In the genomic region with DNA sequence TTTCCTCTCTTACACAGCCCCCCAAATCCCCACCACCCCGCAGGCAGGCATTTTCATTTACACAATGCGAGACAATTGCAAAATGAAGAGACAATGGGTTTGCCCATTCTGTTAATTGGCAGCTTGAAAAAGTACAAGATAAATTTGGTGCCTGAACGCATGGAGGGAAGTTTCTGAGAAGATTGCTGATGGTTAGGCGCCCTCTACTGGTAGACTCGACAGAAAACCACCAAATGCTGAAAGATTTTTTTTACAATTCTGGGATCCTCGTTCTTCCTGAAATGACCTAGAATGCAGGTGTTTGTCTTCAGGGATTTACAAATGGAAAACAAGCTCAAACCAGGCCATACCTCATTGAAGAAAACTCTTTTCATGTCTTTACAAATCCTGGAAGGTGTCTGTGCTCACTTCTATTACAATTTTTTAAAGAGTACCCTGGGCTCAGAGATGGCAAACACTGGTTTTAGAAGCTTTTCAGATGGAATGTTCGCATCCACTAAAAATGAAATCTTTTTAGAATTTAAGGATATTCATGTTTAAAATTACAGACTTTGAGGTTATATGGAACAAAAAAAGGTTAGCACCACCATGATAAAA, we compare ENCODE assay signal across 9 cellular contexts.
DNase-seq lines count a peak whose midpoint lies in the region; ATAC-seq and TF ChIP-seq lines count a peak whose summit lies in the region.
"Had no signal": no experiment of that assay in that cellular context is flagged by ENCODE, and none has a peak within 500 bp of the region (broad histone marks: within the 10 kb centered on the region; RNA-seq: fewer than 3 reads in every experiment).

No MANE protein-coding gene starts in this region.

- H3K27ac ChIP-seq in GM23338 (ENCODE audit: low read depth) (no peak overlapping the region), epithelial cell of prostate (no peak overlapping the region), suprapubic skin (no peak overlapping the region)

- no peak overlapping the region for H3K4me2 ChIP-seq in GM23338

- peaks cover 5% of the 10 kb centered on the region for H3K9me3 ChIP-seq in suprapubic skin

- no peaks in the 10 kb centered on the region for H3K4me1 ChIP-seq in GM23338 (ENCODE audit: insufficient read depth)
- H3K4me1 ChIP-seq in suprapubic skin: peaks cover 8% of the 10 kb centered on the region

- H3K36me3 ChIP-seq in GM23338 (ENCODE audit: insufficient read depth): no peaks in the 10 kb centered on the region
- H3K36me3 ChIP-seq in suprapubic skin: no peaks in the 10 kb centered on the region

- H3K36me3 Mint-ChIP-seq in GM23338 (ENCODE audit: low read depth) (peaks cover 5% of the 10 kb centered on the region; the same call in 2 of the 3 replicates), nephron progenitor cell (ENCODE audit: low read depth) (peaks cover 14% of the 10 kb centered on the region)

- H2AFZ ChIP-seq in GM23338: no peak overlapping the region

- H3K4me1 Mint-ChIP-seq in GM23338: no peaks in the 10 kb centered on the region
- peaks cover 35% of the 10 kb centered on the region for H3K4me1 Mint-ChIP-seq in nephron progenitor cell

- TF ChIP-seq CTCF in GM23338 (conservative IDR thresholded peaks at IDR 0.05; ENCODE audit: low read depth in 2 of 2): peak; percentile 86 to 89
- TF ChIP-seq CTCF in nephron progenitor cell (IDR thresholded peaks at IDR 0.05): peak; percentile 82
- peak; percentile 64 to 70 for TF ChIP-seq CTCF in suprapubic skin (IDR thresholded peaks at IDR 0.05)

- no peaks in the 10 kb centered on the region for H3K79me2 ChIP-seq in GM23338 (replicated peaks; ENCODE audit: insufficient read depth)

- TF ChIP-seq EP300 in suprapubic skin (IDR thresholded peaks at IDR 0.05): no peak

- H3K4me3 ChIP-seq in GM23338 (no peak overlapping the region), suprapubic skin (no peak overlapping the region)

- H3K27ac Mint-ChIP-seq in GM23338 (no peak overlapping the region), nephron progenitor cell (no peak overlapping the region)
- H3K27ac Mint-ChIP-seq: stimulated activated naive CD8-positive, alpha-beta T cell treated with anti-CD3 and anti-CD28 coated beads, Interleukin-15, Interleukin-2, amounts not matched to agents 100 ng/mL and 50 ng/mL, for 24 hours had no signal

- peak; percentile 55 for DNase-seq in AG08396 (ENCODE audit: low spot score)
- peak; percentile 86 for DNase-seq in GM23338 (ENCODE audit: low spot score)
- peak; percentile 63 for DNase-seq in NOMO-1 treated with DMSO at 0.1 percent for 48 hours (lab: John Stamatoyannopoulos, UW; ENCODE audit: unreplicated experiment)
- DNase-seq in activated CD8-positive, alpha-beta memory T cell treated with anti-CD3 and anti-CD28 coated beads, Interleukin-2, amount 50 U/mL, for 24 hours (ENCODE audit: extremely low read depth): peak; percentile 5
- DNase-seq in epithelial cell of prostate (ENCODE audit: low read depth, low spot score): peak; percentile 22
- peak; percentile 65 for DNase-seq in nephron progenitor cell
- DNase-seq in suprapubic skin (ENCODE audit: low spot score in 2 of 2): no peak

- H3K27me3 Mint-ChIP-seq in GM23338 (ENCODE audit: insufficient read depth, low read depth, poor library complexity) (no peaks in the 10 kb centered on the region), nephron progenitor cell (ENCODE audit: low read depth, poor library complexity) (peaks cover 7% of the 10 kb centered on the region)

- 11% methylated on average over 7 of the region's 7 CpGs for WGBS in suprapubic skin

- H4K20me1 ChIP-seq in GM23338 (replicated peaks; ENCODE audit: insufficient read depth): no peaks in the 10 kb centered on the region

- H3K9me2 ChIP-seq in GM23338 (ENCODE audit: insufficient read depth): no peaks in the 10 kb centered on the region

- no peaks in the 10 kb centered on the region for H3F3A ChIP-seq in GM23338 (replicated peaks; ENCODE audit: low read depth)

- no peak for TF ChIP-seq POLR2A in suprapubic skin (IDR thresholded peaks at IDR 0.05)

- H3K4me3 Mint-ChIP-seq in GM23338: no peak overlapping the region
- H3K4me3 Mint-ChIP-seq in nephron progenitor cell: no peak overlapping the region
- H3K4me3 Mint-ChIP-seq: stimulated activated naive CD8-positive, alpha-beta T cell treated with anti-CD3 and anti-CD28 coated beads, Interleukin-15, Interleukin-2, amounts not matched to agents 100 ng/mL and 50 ng/mL, for 24 hours had no signal

- H3K27me3 ChIP-seq in GM23338 (ENCODE audit: insufficient read depth) (no peaks in the 10 kb centered on the region), suprapubic skin (peaks cover 6% of the 10 kb centered on the region)

- H3K9me3 Mint-ChIP-seq in GM23338 (peaks cover 6% of the 10 kb centered on the region; the same call in 1 of the 3 replicates), nephron progenitor cell (peaks cover 23% of the 10 kb centered on the region)

- peak; percentile 34 for ATAC-seq in GM23338
- no peak for ATAC-seq in GM21360 (IDR thresholded peaks at IDR 0.05; ENCODE audit: unreplicated experiment)

TF ChIP-seq in GM23338, 12 proteins besides CTCF, POLR2A, EP300 and RAD21 (continues in another document):
- TF ChIP-seq, protein P1, sequence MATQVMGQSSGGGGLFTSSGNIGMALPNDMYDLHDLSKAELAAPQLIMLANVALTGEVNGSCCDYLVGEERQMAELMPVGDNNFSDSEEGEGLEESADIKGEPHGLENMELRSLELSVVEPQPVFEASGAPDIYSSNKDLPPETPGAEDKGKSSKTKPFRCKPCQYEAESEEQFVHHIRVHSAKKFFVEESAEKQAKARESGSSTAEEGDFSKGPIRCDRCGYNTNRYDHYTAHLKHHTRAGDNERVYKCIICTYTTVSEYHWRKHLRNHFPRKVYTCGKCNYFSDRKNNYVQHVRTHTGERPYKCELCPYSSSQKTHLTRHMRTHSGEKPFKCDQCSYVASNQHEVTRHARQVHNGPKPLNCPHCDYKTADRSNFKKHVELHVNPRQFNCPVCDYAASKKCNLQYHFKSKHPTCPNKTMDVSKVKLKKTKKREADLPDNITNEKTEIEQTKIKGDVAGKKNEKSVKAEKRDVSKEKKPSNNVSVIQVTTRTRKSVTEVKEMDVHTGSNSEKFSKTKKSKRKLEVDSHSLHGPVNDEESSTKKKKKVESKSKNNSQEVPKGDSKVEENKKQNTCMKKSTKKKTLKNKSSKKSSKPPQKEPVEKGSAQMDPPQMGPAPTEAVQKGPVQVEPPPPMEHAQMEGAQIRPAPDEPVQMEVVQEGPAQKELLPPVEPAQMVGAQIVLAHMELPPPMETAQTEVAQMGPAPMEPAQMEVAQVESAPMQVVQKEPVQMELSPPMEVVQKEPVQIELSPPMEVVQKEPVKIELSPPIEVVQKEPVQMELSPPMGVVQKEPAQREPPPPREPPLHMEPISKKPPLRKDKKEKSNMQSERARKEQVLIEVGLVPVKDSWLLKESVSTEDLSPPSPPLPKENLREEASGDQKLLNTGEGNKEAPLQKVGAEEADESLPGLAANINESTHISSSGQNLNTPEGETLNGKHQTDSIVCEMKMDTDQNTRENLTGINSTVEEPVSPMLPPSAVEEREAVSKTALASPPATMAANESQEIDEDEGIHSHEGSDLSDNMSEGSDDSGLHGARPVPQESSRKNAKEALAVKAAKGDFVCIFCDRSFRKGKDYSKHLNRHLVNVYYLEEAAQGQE (IDR thresholded peaks at IDR 0.05; ENCODE audit: unreplicated experiment): no peak
- TF ChIP-seq, protein P2, sequence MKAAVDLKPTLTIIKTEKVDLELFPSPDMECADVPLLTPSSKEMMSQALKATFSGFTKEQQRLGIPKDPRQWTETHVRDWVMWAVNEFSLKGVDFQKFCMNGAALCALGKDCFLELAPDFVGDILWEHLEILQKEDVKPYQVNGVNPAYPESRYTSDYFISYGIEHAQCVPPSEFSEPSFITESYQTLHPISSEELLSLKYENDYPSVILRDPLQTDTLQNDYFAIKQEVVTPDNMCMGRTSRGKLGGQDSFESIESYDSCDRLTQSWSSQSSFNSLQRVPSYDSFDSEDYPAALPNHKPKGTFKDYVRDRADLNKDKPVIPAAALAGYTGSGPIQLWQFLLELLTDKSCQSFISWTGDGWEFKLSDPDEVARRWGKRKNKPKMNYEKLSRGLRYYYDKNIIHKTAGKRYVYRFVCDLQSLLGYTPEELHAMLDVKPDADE (IDR thresholded peaks at IDR 0.05): no peak
- TF ChIP-seq JUNB (IDR thresholded peaks at IDR 0.05; ENCODE audit: unreplicated experiment) (no peak), EZH2phosphoT487 (IDR thresholded peaks at IDR 0.05; ENCODE audit: unreplicated experiment) (no peak), POLR2AphosphoS5 (IDR thresholded peaks at IDR 0.05; ENCODE audit: low read depth) (no peak), CREB1 (CRISPR knock-in tag; IDR thresholded peaks at IDR 0.05; ENCODE audit: low read depth) (no peak), ZNF331 (CRISPR knock-in tag; IDR thresholded peaks at IDR 0.05; ENCODE audit: low read depth) (no peak), STAT1 (IDR thresholded peaks at IDR 0.05; ENCODE audit: unreplicated experiment) (no peak), NANOG (IDR thresholded peaks at IDR 0.05; ENCODE audit: borderline replicate concordance) (no peak), ZNF114 (CRISPR knock-in tag; IDR thresholded peaks at IDR 0.05) (no peak)

Comparison
In these comparisons a context has a peak if more than half of its experiments do, and no peak if none do; other contexts are left out.
1. DNase-seq: peak in AG08396 (single experiment), GM23338 (single experiment), NOMO-1 treated with DMSO at 0.1 percent for 48 hours (single experiment), activated CD8-positive, alpha-beta memory T cell treated with anti-CD3 and anti-CD28 coated beads, Interleukin-2, amount 50 U/mL, for 24 hours (single experiment), epithelial cell of prostate (single experiment) and nephron progenitor cell (single experiment); none in suprapubic skin (0 of 2).
2. Peak in every context shown above with its lines, with median percentiles within 50 percentile points of each other: CTCF ChIP-seq.